ENCODE assay signal across 19 cellular contexts in the genomic region with DNA sequence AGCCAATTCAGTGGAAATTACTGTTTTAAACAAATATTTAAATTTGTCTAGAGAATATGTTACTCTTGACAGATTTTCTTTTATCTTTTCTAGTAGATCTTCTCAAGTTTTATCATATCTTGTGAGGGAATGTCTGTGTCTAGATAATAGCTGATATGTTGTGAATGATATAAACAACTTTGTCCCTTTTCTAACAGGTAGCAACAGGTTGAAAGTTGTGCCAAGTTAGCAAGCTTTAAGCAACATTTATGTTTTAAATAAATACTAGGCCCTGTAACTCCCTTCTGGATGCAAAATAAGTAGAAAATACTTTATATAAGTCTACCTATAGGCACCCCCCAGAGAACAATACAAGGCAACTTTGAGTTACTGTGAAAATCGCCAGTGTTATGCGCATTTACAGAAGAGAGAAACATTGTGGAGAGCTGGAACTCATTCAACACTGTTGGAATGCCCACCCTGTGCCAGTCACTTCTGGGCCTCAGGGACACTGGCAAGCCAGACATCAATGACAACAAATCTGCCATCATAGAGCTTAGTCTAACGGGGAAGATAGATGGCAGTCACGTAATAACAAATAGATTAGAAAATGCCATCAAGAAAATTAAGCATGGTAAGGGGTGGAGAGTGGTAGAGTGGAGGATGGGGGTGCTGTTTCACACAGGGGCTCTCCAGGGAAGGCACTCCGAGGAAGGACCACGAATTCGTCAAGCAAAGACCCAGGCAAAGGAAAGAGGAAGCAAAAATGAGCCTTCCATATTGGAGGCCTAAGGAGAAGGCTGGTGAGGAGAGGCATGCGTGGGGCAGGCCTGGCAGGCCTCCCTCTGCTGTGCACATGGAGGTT. TPM values are rescaled to one million over a fixed set of nuclear protein-coding genes. Genes with fewer than 3 reads are reported as not detected.
DNase-seq lines count a peak whose midpoint lies in the region; ATAC-seq, FAIRE-seq and TF ChIP-seq lines count a peak whose summit lies in the region.
"Had no signal": no experiment of that assay in that cellular context is flagged by ENCODE, and none has a peak within 500 bp of the region (broad histone marks: within the 10 kb centered on the region; RNA-seq: fewer than 3 reads in every experiment).

No MANE protein-coding gene starts in this region.

- peaks cover 3% of the 10 kb centered on the region for H3K4me1 Mint-ChIP-seq in T-helper 17 cell

- peak; percentile 40 for DNase-seq in D341Med (ENCODE audit: low spot score)
- peak; percentile 13 for DNase-seq in MV-4-11 (lab: John Stamatoyannopoulos, UW)
- no peak for DNase-seq in T-helper 17 cell
- DNase-seq in H1 (ENCODE audit: low read depth in 1 of 2, low spot score in 2 of 2): no peak
- no peak for DNase-seq in SKM-1 (lab: John Stamatoyannopoulos, UW; ENCODE audit: unreplicated experiment)
- DNase-seq in dedifferentiated amniotic fluid mesenchymal stem cell (ENCODE audit: extremely low spot score): no peak
- DNase-seq: DMS 273 treated with DMSO at 0.1 percent for 48 hours, GDM1, GM23248, Karpas-422, NCI-H146, NCI-H2081, NCI-H748 treated with DMSO at 0.1 percent for 48 hours, SJCRH30, SW 1271 had no signal

- no peak overlapping the region for H3K27ac Mint-ChIP-seq in T-helper 17 cell

- no peak overlapping the region for H3K56ac ChIP-seq in H1 (replicated peaks; ENCODE audit: insufficient read length, low read depth, low read length)

- H3K4me3 Mint-ChIP-seq in T-helper 17 cell: peak overlapping the region; percentile 28

- WGBS in H1 (ENCODE audit: extremely low coverage in 1 of 2, insufficient coverage in 1 of 2, insufficient read length in 1 of 2, insufficient replicate concordance in 2 of 2, low coverage in 1 of 2, low lambda C conversion rate in 2 of 2, missing lambda C conversion rate in 1 of 2), 2 experiments: 75% methylated on average over 8 of the region's 8 CpGs; no CpG with 5 or more reads in 1 of the 2 experiments

- TF ChIP-seq EP300 in H1 (IDR thresholded peaks at IDR 0.05; ENCODE audit: borderline replicate concordance in 1 of 2, low read depth in 2 of 2, low read length in 2 of 2): no peak

- H4K5ac ChIP-seq in H1 (ENCODE audit: insufficient read length, low read depth, low read length): no peak overlapping the region

- CTCF ChIA-PET in H1 (lab: Charles Lee; ENCODE audit: partially characterized antibody): interaction anchor here (0.7 to 1.9 kb wide), 3 partner anchors 9 to 27 kb away, joined by 3 to 5 read pairs (median 4); no protein-coding TSS in a partner anchor

- no peak overlapping the region; a peak in 1 of 4 replicates for H3K4me2 ChIP-seq in H1 (ENCODE audit: insufficient read depth in 1 of 2, low read depth in 2 of 2, low read length in 2 of 2)

- no peaks in the 10 kb centered on the region for H3K36me3 ChIP-seq in H1 (ENCODE audit: control insufficient read depth in 2 of 4, insufficient read depth in 4 of 4, low read length in 3 of 4)
- H3K36me3 ChIP-seq: SJCRH30 had no signal

- peaks cover 7 to 9% of the 10 kb centered on the region in 2 experiments for H4K20me1 ChIP-seq in H1 (replicated peaks in 1 of 2; ENCODE audit: control insufficient read depth in 1 of 2, insufficient read depth in 2 of 2, low read length in 2 of 2)

- H2AFZ ChIP-seq in H1 (ENCODE audit: low read length): no peak overlapping the region
- H2AFZ ChIP-seq: GM23248 had no signal

- no peak overlapping the region for H3K27ac ChIP-seq in H1 (ENCODE audit: low read depth, low read length)
- H3K27ac ChIP-seq: C4-2B, GM23248, SJCRH30 had no signal

- ATAC-seq in T-helper 17 cell: no peak
- ATAC-seq in HG03354 (IDR thresholded peaks at IDR 0.05; ENCODE audit: poor library complexity, severe bottlenecking, unreplicated experiment): no peak

- peaks cover 0 to 66% of the 10 kb centered on the region in 2 experiments; a peak in 2 of 4 replicates for H3K79me2 ChIP-seq in H1 (ENCODE audit: control insufficient read depth in 1 of 2, insufficient read depth in 2 of 2, low read length in 2 of 2)

- H2AK5ac ChIP-seq in H1 (ENCODE audit: low read depth, low read length): 0 out of 2 replicates have a peak overlapping the region, but pooled peaks have one; percentile 53

- H3K27me3 ChIP-seq in H1 (replicated peaks in 1 of 4; ENCODE audit: control insufficient read depth in 3 of 4, extremely low read depth in 1 of 4, insufficient read depth in 3 of 4, low read length in 3 of 4): peaks cover 0 to 7% (median 3%) of the 10 kb centered on the region in 4 experiments; a peak in 3 of 7 replicates

- no peak overlapping the region for H4K8ac ChIP-seq in H1 (ENCODE audit: extremely low read depth, insufficient read depth, low read length)

- no peak overlapping the region for H2BK120ac ChIP-seq in H1 (replicated peaks; ENCODE audit: low read depth, low read length)

- no peak overlapping the region for H3K4me3 ChIP-seq in H1 (ENCODE audit: extremely low read depth in 1 of 4, insufficient read depth in 2 of 4, low read depth in 3 of 4, low read length in 4 of 4)
- H3K4me3 ChIP-seq: GM23248, SJCRH30 had no signal

- H2BK20ac ChIP-seq in H1 (ENCODE audit: low read length): no peak overlapping the region

- H3K18ac ChIP-seq in H1 (ENCODE audit: extremely low read depth, low read length): no peak overlapping the region

- peaks cover 2% of the 10 kb centered on the region for H3K36me3 Mint-ChIP-seq in T-helper 17 cell (ENCODE audit: low read depth)

- 0 out of 2 replicates have a peak overlapping the region, but pooled peaks have one; percentile 3 for H2BK12ac ChIP-seq in H1 (ENCODE audit: low read depth, low read length)

- TF ChIP-seq CTCF in H1 (IDR thresholded peaks at IDR 0.05; ENCODE audit: control extremely low read depth in 1 of 3, insufficient read depth in 1 of 3, low read depth in 1 of 3, low read length in 3 of 3): no peak

- peaks cover 13% of the 10 kb centered on the region for H3K23me2 ChIP-seq in H1 (ENCODE audit: low read depth, low read length)

- H2BK15ac ChIP-seq in H1 (ENCODE audit: low read length): no peak overlapping the region

- no peak for FAIRE-seq in H1 (lab: Jason Lieb, UNC)
- FAIRE-seq: GM12891, GM18507 had no signal

- no peaks in the 10 kb centered on the region for H3K9me3 ChIP-seq in T-helper 17 cell (ENCODE audit: control insufficient read depth, low read length, poor library complexity, severe bottlenecking)
- no peaks in the 10 kb centered on the region for H3K9me3 ChIP-seq in H1 (ENCODE audit: insufficient read depth in 2 of 2, low read depth in 1 of 2, low read length in 1 of 2)
- H3K9me3 ChIP-seq: SJCRH30 had no signal

- peaks cover 8% of the 10 kb centered on the region; the same call in 1 of the 2 replicates for H3K79me1 ChIP-seq in H1 (ENCODE audit: low read depth, low read length)

- H2BK5ac ChIP-seq in H1 (ENCODE audit: low read depth, low read length): no peak overlapping the region

- peaks cover 5 to 16% (median 6%) of the 10 kb centered on the region in 4 experiments; a peak in 6 of 7 replicates for H3K4me1 ChIP-seq in H1 (replicated peaks in 1 of 4; ENCODE audit: control insufficient read depth in 3 of 4, insufficient read depth in 4 of 4, low read length in 3 of 4)
- H3K4me1 ChIP-seq: SJCRH30 had no signal

- no peak for TF ChIP-seq RAD21 in H1 (IDR thresholded peaks at IDR 0.05 in 1 of 2, conservative IDR thresholded peaks at IDR 0.05 in 1 of 2; ENCODE audit: low read depth in 2 of 2, low read length in 2 of 2)

- no peak for TF ChIP-seq POLR2A in H1 (IDR thresholded peaks at IDR 0.05; ENCODE audit: control extremely low read depth in 1 of 2, low read depth in 2 of 2, low read length in 2 of 2)

- H4K91ac ChIP-seq in H1 (replicated peaks; ENCODE audit: insufficient read length, low read length): no peak overlapping the region

- H3K27me3 Mint-ChIP-seq in T-helper 17 cell: peaks cover 11% of the 10 kb centered on the region

- no peak overlapping the region for H3K14ac ChIP-seq in H1 (ENCODE audit: insufficient read length)

- POLR2A ChIA-PET in H1 (lab: Charles Lee; ENCODE audit: partially characterized antibody): interaction anchor here (0.9 to 1.2 kb wide), 4 partner anchors 12 to 777 kb away, joined by 3 read pairs; no protein-coding TSS in a partner anchor

- no peak overlapping the region for H3K4ac ChIP-seq in H1 (replicated peaks; ENCODE audit: insufficient read length, low read depth, low read length)

- H3K9ac ChIP-seq in H1 (replicated peaks in 1 of 4; ENCODE audit: extremely low read depth in 1 of 4, low read depth in 3 of 4, low read length in 3 of 4): no peak overlapping the region
- H3K9ac ChIP-seq: GM23248 had no signal

- H3K23ac ChIP-seq in H1 (ENCODE audit: insufficient read length): no peak overlapping the region

TF ChIP-seq in H1, 55 proteins besides CTCF, POLR2A, EP300 and RAD21:
- no peak for TF ChIP-seq SAP30 (IDR thresholded peaks at IDR 0.05; ENCODE audit: insufficient read depth, insufficient replicate concordance, low read length)

RNA-seq across cellular contexts. Expression of a gene that starts 4.4 kb away (rescaled TPM):
- total RNA-seq in T-helper 17 cell: 1 to 10 TPM; 1.4 to 1.9 TPM
- 21.3 and 21.8 TPM in 2 replicates for total RNA-seq in H1 (2021; fragmentation: NEBNext Ultra II Directional; extraction: Animal tissue kit (Norgen Biotek cat#: 25700))
- polyA plus RNA-seq in H1 (2011; rRNA removed): 15.9 and 21.2 TPM in 2 replicates
- 17.9 TPM for polyA plus RNA-seq in H1 (2011; cell fraction: cytosol; rRNA removed)
- polyA plus RNA-seq in H1 (2011; cell fraction: nucleus; rRNA removed): 22.2 TPM
- 7.9 to 12.9 TPM (median 10.6 TPM) in 4 replicates for polyA plus RNA-seq in H1 (2012, experiment 1 of 2)
- polyA plus RNA-seq in H1 (2012, experiment 2 of 2): 1.2 TPM
- polyA plus RNA-seq in H1 (2013, experiment 1 of 2): 14.3 TPM
- polyA plus RNA-seq in H1 (2013, experiment 2 of 2): 14.5 TPM
- 35.7 and 37.4 TPM in 2 replicates for polyA minus RNA-seq in H1 (2011; rRNA and poly(A)+ RNA removed)
- polyA minus RNA-seq in H1 (2011; cell fraction: cytosol; rRNA and poly(A)+ RNA removed): 16.2 TPM
- 25.9 TPM for polyA minus RNA-seq in H1 (2011; cell fraction: nucleus; rRNA and poly(A)+ RNA removed)
- total RNA-seq: GM23248, SJCRH30 had no signal

RNA-seq across cellular contexts. Expression of a gene that starts 36.4 kb away (rescaled TPM):
- total RNA-seq in T-helper 17 cell: 10 to 100 TPM; 64.1 to 70.1 TPM
- 44.1 and 46.1 TPM in 2 replicates for total RNA-seq in H1 (2021; fragmentation: NEBNext Ultra II Directional; extraction: Animal tissue kit (Norgen Biotek cat#: 25700))
- polyA plus RNA-seq in H1 (2011; rRNA removed): 51.2 and 57.6 TPM in 2 replicates
- 42.6 TPM for polyA plus RNA-seq in H1 (2011; cell fraction: cytosol; rRNA removed)
- 152 TPM for polyA plus RNA-seq in H1 (2011; cell fraction: nucleus; rRNA removed)
- 32.6 to 41.9 TPM (median 40.0 TPM) in 4 replicates for polyA plus RNA-seq in H1 (2012, experiment 1 of 2)
- 12.5 TPM for polyA plus RNA-seq in H1 (2012, experiment 2 of 2)
- polyA plus RNA-seq in H1 (2013, experiment 1 of 2): 47.6 TPM
- 44.7 TPM for polyA plus RNA-seq in H1 (2013, experiment 2 of 2)
- polyA minus RNA-seq in H1 (2011; rRNA and poly(A)+ RNA removed): 243 and 250 TPM in 2 replicates
- 71.0 TPM for polyA minus RNA-seq in H1 (2011; cell fraction: cytosol; rRNA and poly(A)+ RNA removed)
- 298 TPM for polyA minus RNA-seq in H1 (2011; cell fraction: nucleus; rRNA and poly(A)+ RNA removed)

Comparison
In these comparisons a context has a peak if more than half of its experiments do, and no peak if none do; other contexts are left out.
1. DNase-seq: peak in D341Med (single experiment) and MV-4-11 (single experiment); none in T-helper 17 cell (0 of 3), H1 (0 of 2), SKM-1 (single experiment) and dedifferentiated amniotic fluid mesenchymal stem cell (single experiment).